In genomic region chr12:124318336-124319020, GRCh38 we compare ENCODE assay signal across 13 cellular contexts. TPM values are rescaled to one million over a fixed set of nuclear protein-coding genes. Genes with fewer than 3 reads are reported as not detected.
"Had no signal": no experiment of that assay in that cellular context is flagged by ENCODE, and none has a peak within 500 bp of the region (broad histone marks: within the 10 kb centered on the region; RNA-seq: fewer than 3 reads in every experiment).

No MANE protein-coding gene starts in this region.

- ATAC-seq: activated CD8-positive, alpha-beta T cell treated with anti-CD3 and anti-CD28 coated beads, Interleukin-2, amount 10 ng/mL, durations not matched to agents 7 days and 5 days; activated naive CD8-positive, alpha-beta T cell treated with anti-CD3 and anti-CD28 coated beads, Interleukin-2, amount 50 U/mL, for 24 hours; left lung; natural killer cell treated with Interleukin-12 subunit alpha and Interleukin-12 subunit beta and Interleukin-15 and Interleukin-18, amount 100 ng/mL, for 72 hours; stimulated activated naive CD8-positive, alpha-beta T cell treated with anti-CD3 and anti-CD28 coated beads, Interleukin-15, amount 100 ng/mL, for 72 hours had no signal

- H3K9me3 Mint-ChIP-seq: natural killer cell treated with Interleukin-12 subunit alpha and Interleukin-12 subunit beta and Interleukin-15 and Interleukin-18, amount 100 ng/mL, for 72 hours had no signal

- H3K27me3 ChIP-seq: ascending aorta, cardiac muscle cell, esophagus squamous epithelium, testis had no signal

- H3K4me3 ChIP-seq: ascending aorta, cardiac muscle cell, esophagus squamous epithelium, left lung, testis had no signal

- H3K27ac ChIP-seq: ascending aorta, cardiac muscle cell, esophagus squamous epithelium, left lung, testis had no signal

- H3K4me1 ChIP-seq: esophagus squamous epithelium, left lung, testis had no signal

- H3K9me3 ChIP-seq: testis had no signal

- H3K4me3 Mint-ChIP-seq: activated CD8-positive, alpha-beta T cell treated with anti-CD3 and anti-CD28 coated beads, Interleukin-2, amount 10 ng/mL, durations not matched to agents 7 days and 5 days; activated naive CD8-positive, alpha-beta T cell treated with anti-CD3 and anti-CD28 coated beads, Interleukin-2, amount 50 U/mL, for 24 hours; natural killer cell treated with Interleukin-12 subunit alpha and Interleukin-12 subunit beta and Interleukin-15 and Interleukin-18, amount 100 ng/mL, for 72 hours; stimulated activated naive CD8-positive, alpha-beta T cell treated with anti-CD3 and anti-CD28 coated beads, Interleukin-15, amount 100 ng/mL, for 72 hours had no signal

- H3K27me3 Mint-ChIP-seq: activated naive CD8-positive, alpha-beta T cell treated with anti-CD3 and anti-CD28 coated beads, Interleukin-2, amount 50 U/mL, for 24 hours; natural killer cell treated with Interleukin-12 subunit alpha and Interleukin-12 subunit beta and Interleukin-15 and Interleukin-18, amount 100 ng/mL, for 72 hours; stimulated activated naive CD8-positive, alpha-beta T cell treated with anti-CD3 and anti-CD28 coated beads, Interleukin-15, amount 100 ng/mL, for 72 hours had no signal

- H3K27ac Mint-ChIP-seq: activated CD8-positive, alpha-beta T cell treated with anti-CD3 and anti-CD28 coated beads, Interleukin-2, amount 10 ng/mL, durations not matched to agents 7 days and 5 days; activated naive CD8-positive, alpha-beta T cell treated with anti-CD3 and anti-CD28 coated beads, Interleukin-2, amount 50 U/mL, for 24 hours; natural killer cell treated with Interleukin-12 subunit alpha and Interleukin-12 subunit beta and Interleukin-15 and Interleukin-18, amount 100 ng/mL, for 72 hours had no signal

- DNase-seq: activated CD8-positive, alpha-beta memory T cell treated with anti-CD3 and anti-CD28 coated beads, Interleukin-2, amount 50 U/mL, for 48 hours; activated CD8-positive, alpha-beta T cell treated with anti-CD3 and anti-CD28 coated beads, Interleukin-2, amount 10 ng/mL, durations not matched to agents 7 days and 5 days; activated naive CD8-positive, alpha-beta T cell treated with anti-CD3 and anti-CD28 coated beads, Interleukin-2, amount 50 U/mL, for 24 hours; esophagus squamous epithelium; foreskin fibroblast; left lung; stimulated activated CD4-positive, alpha-beta T cell treated with anti-CD3 and anti-CD28 coated beads, Interleukin-4, amount 100 ng/mL, for 1 hour; stimulated activated naive CD8-positive, alpha-beta T cell treated with anti-CD3 and anti-CD28 coated beads, Interleukin-15, amount 100 ng/mL, for 72 hours; T1000; testis had no signal

RNA-seq across cellular contexts. Expression of gene RFLNA, which starts 23.6 kb away (rescaled TPM):
- total RNA-seq: activated CD8-positive, alpha-beta T cell treated with anti-CD3 and anti-CD28 coated beads, Interleukin-2, amount 10 ng/mL, durations not matched to agents 7 days and 5 days; ascending aorta; natural killer cell treated with Interleukin-12 subunit alpha and Interleukin-12 subunit beta and Interleukin-15 and Interleukin-18, amount 100 ng/mL, for 72 hours had no signal
